In the genomic region with DNA sequence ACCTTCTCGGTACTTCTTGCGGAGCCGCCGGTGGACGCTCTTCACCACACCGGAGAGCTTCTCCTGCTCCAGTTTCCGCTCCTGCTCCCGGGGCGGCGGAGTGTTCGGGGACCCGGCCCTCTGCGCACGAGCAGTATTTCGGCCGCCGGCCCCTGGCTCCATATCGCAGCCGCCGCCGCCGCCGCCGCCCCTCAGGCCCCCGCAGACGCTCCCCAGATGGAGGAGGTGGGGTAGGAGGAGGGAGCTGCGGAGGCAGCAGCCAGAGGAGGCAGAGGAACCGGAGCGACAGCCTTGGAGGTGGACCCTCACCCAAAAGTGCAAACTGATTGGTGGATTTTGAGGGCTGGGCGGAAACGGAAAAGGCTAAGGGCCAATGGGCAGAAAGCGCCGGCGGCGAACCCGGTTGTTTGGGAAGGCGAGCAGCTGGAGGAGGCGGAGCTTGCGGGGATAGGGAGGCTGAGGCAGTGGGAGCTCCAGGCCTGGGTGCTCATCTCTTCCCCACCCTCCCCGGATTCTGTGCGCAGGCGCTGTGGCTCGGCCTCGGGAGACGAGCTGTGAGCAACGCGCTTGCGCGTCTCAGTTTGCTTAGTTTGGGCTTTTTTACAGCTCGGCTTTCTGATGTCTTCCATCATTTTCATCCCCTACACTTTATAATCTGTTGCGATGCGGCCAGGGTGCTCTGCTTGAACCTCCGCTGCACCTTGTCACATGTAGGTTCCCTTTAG, we compare ENCODE assay signal across 8 cellular contexts.
DNase-seq lines count a peak whose midpoint lies in the region; ATAC-seq and TF ChIP-seq lines count a peak whose summit lies in the region.

No MANE protein-coding gene starts in this region.

- H3K4me2 ChIP-seq in H9 (ENCODE audit: insufficient read depth, insufficient read length, low read length) = peak overlapping the region; percentile 69

- no peaks in the 10 kb centered on the region for H4K20me1 ChIP-seq in H9 (ENCODE audit: control insufficient read depth, insufficient read depth, insufficient read length)

- no peaks in the 10 kb centered on the region for H3K36me3 ChIP-seq in ES-I3 (ENCODE audit: insufficient read depth, low read length)

- no peak overlapping the region for H3K23ac ChIP-seq in H9 (ENCODE audit: insufficient read length, low read depth, low read length)

- no peak overlapping the region for H2AK5ac ChIP-seq in H9 (ENCODE audit: insufficient read length, low read length)

- no peak overlapping the region for H3T11ph ChIP-seq in H9 (ENCODE audit: low read length)

- H3K4me1 Mint-ChIP-seq in H9 = peaks cover 19 to 21% of the 10 kb centered on the region in 2 experiments; a peak in 3 of 4 replicates
- H3K4me1 Mint-ChIP-seq in natural killer cell treated with Interleukin-12 subunit alpha and Interleukin-12 subunit beta and Interleukin-15 and Interleukin-18, amount 100 ng/mL, for 72 hours (ENCODE audit: low read depth in 2 of 2) = peaks cover 21 to 36% of the 10 kb centered on the region in 2 donors

- peak; percentile 82 for TF ChIP-seq POLR2A in Raji (IDR thresholded peaks at IDR 0.05; ENCODE audit: insufficient read depth, low read depth, low read length)

- peak overlapping the region; percentile 77 for H3K27ac ChIP-seq in H9 (ENCODE audit: insufficient read length, low read depth, low read length)

- H3K27ac Mint-ChIP-seq in H9 = peak overlapping the region; percentile 99
- H3K27ac Mint-ChIP-seq in natural killer cell treated with Interleukin-12 subunit alpha and Interleukin-12 subunit beta and Interleukin-15 and Interleukin-18, amount 100 ng/mL, for 72 hours = peak overlapping the region; percentile 81 to 92

- H3K9ac ChIP-seq in ES-I3 (ENCODE audit: low read depth, low read length) = peak overlapping the region; percentile 80
- peak overlapping the region; percentile 67 for H3K9ac ChIP-seq in H9 (ENCODE audit: extremely low read depth, insufficient read length, low read length)

- peak overlapping the region; percentile 78 for H3K14ac ChIP-seq in H9 (ENCODE audit: insufficient read depth, low read length)

- H3K4ac ChIP-seq in H9 (ENCODE audit: low read depth, low read length) = no peak overlapping the region

- peaks cover 10% of the 10 kb centered on the region for H3K23me2 ChIP-seq in H9 (ENCODE audit: insufficient read length, low read depth, low read length, poor library complexity, severe bottlenecking)

- H3K9me3 Mint-ChIP-seq in H9 = no peaks in the 10 kb centered on the region
- H3K9me3 Mint-ChIP-seq in natural killer cell treated with Interleukin-12 subunit alpha and Interleukin-12 subunit beta and Interleukin-15 and Interleukin-18, amount 100 ng/mL, for 72 hours = peaks cover 4% of the 10 kb centered on the region

- no peak overlapping the region for H2BK15ac ChIP-seq in H9 (ENCODE audit: low read depth, low read length)

- H2BK120ac ChIP-seq in H9 (ENCODE audit: low read depth, low read length, poor library complexity, severe bottlenecking) = no peak overlapping the region

- H2BK12ac ChIP-seq in H9 (ENCODE audit: insufficient read length, low read depth, low read length) = no peak overlapping the region

- peak overlapping the region; percentile 50 for H2AFZ ChIP-seq in H9 (ENCODE audit: low read length)

- no peaks in the 10 kb centered on the region for H3K27me3 ChIP-seq in H9 (ENCODE audit: insufficient read depth, low read length)

- H3K4me3 ChIP-seq in fibroblast of the aortic adventitia (ENCODE audit: low read depth, low read length) = peak overlapping the region; percentile 84

- H3K79me1 ChIP-seq in H9 (ENCODE audit: insufficient read depth, low read depth, low read length, poor library complexity, severe bottlenecking) = no peaks in the 10 kb centered on the region

- no peak overlapping the region for H4K8ac ChIP-seq in H9 (replicated peaks; ENCODE audit: insufficient read length, low read depth, low read length)

- peaks cover 0 to 2% (median 1%) of the 10 kb centered on the region in 3 experiments; a peak in 2 of 7 replicates for H3K36me3 Mint-ChIP-seq in H9 (ENCODE audit: insufficient read depth in 1 of 3, low read depth in 3 of 3)
- H3K36me3 Mint-ChIP-seq in natural killer cell treated with Interleukin-12 subunit alpha and Interleukin-12 subunit beta and Interleukin-15 and Interleukin-18, amount 100 ng/mL, for 72 hours = no peaks in the 10 kb centered on the region

- WGBS in H9 (ENCODE audit: extremely low coverage, insufficient read length, low lambda C conversion rate) = no CpG with 5 or more reads among the region's 53 CpGs

- ATAC-seq in natural killer cell treated with Interleukin-12 subunit alpha and Interleukin-12 subunit beta and Interleukin-15 and Interleukin-18, amount 100 ng/mL, for 72 hours = peak; percentile 99 to 100

- H4K5ac ChIP-seq in H9 (ENCODE audit: insufficient read length, low read depth, low read length) = peak overlapping the region; percentile 73

- H3K27me3 Mint-ChIP-seq in H9 (ENCODE audit: low read depth) = peaks cover 2% of the 10 kb centered on the region
- peaks cover 4 to 8% of the 10 kb centered on the region in 2 donors for H3K27me3 Mint-ChIP-seq in natural killer cell treated with Interleukin-12 subunit alpha and Interleukin-12 subunit beta and Interleukin-15 and Interleukin-18, amount 100 ng/mL, for 72 hours

- H2BK20ac ChIP-seq in H9 (ENCODE audit: low read depth, low read length, poor library complexity, severe bottlenecking) = no peak overlapping the region

- H3K4me3 Mint-ChIP-seq in H9 = peak overlapping the region; percentile 86 to 91
- peak overlapping the region; percentile 95 for H3K4me3 Mint-ChIP-seq in natural killer cell treated with Interleukin-12 subunit alpha and Interleukin-12 subunit beta and Interleukin-15 and Interleukin-18, amount 100 ng/mL, for 72 hours

- no peak overlapping the region for H4K91ac ChIP-seq in H9 (ENCODE audit: insufficient read length, low read depth, low read length)

- H3K18ac ChIP-seq in H9 (ENCODE audit: insufficient read length, low read depth, low read length) = peak overlapping the region; percentile 82

- DNase-seq in H9 (peak; percentile 100), M059J (ENCODE audit: low read depth) (peak; percentile 100), fibroblast of the aortic adventitia (ENCODE audit: low read depth) (peak; percentile 99)
- peak; percentile 100 for DNase-seq in activated effector memory CD4-positive, alpha-beta T cell treated with anti-CD3 and anti-CD28 coated beads, Interleukin-2, amount 50 U/mL, for 16 hours
- DNase-seq in natural killer cell treated with Interleukin-12 subunit alpha and Interleukin-12 subunit beta and Interleukin-15 and Interleukin-18, amount 100 ng/mL, for 72 hours (ENCODE audit: low spot score) = peak; percentile 100
- peak; percentile 100 for DNase-seq in stimulated activated naive CD4-positive, alpha-beta T cell treated with Interleukin-2 at 50 U/mL for 16 hours (lab: John Stamatoyannopoulos, UW)

- H3K79me2 ChIP-seq in H9 (ENCODE audit: insufficient read depth, low read length) = no peaks in the 10 kb centered on the region

- no peak overlapping the region for H2BK5ac ChIP-seq in H9 (ENCODE audit: insufficient read length, low read length)

- TF ChIP-seq CTCF in H9 (conservative IDR thresholded peaks at IDR 0.05) = no peak
- no peak for TF ChIP-seq CTCF in fibroblast of the aortic adventitia (IDR thresholded peaks at IDR 0.05; ENCODE audit: insufficient read depth, low read length)

- no peaks in the 10 kb centered on the region for H3K9me3 ChIP-seq in ES-I3 (ENCODE audit: control insufficient read depth, insufficient read depth, low read length)
- no peaks in the 10 kb centered on the region for H3K9me3 ChIP-seq in H9 (ENCODE audit: control insufficient read depth, low read depth, low read length)

- H3K4me1 ChIP-seq in ES-I3 (ENCODE audit: insufficient read depth, low read length) (no peaks in the 10 kb centered on the region), H9 (ENCODE audit: insufficient read depth, low read length) (no peaks in the 10 kb centered on the region)

- no peak overlapping the region for H3K56ac ChIP-seq in H9 (ENCODE audit: insufficient read length, low read depth, low read length)

Comparison
In these comparisons a context has a peak if more than half of its experiments do, and no peak if none do; other contexts are left out.
1. Peak in every context shown above with its lines: DNase-seq, ATAC-seq, H3K4me3 ChIP-seq and H3K27ac ChIP-seq.